ENCODE assay signal across 11 cellular contexts in genomic region chr19:34224996-34225658, GRCh38. TPM values are rescaled to one million over a fixed set of nuclear protein-coding genes. Genes with fewer than 3 reads are reported as not detected.
DNase-seq lines count a peak whose midpoint lies in the region; ATAC-seq and TF ChIP-seq lines count a peak whose summit lies in the region.
"Had no signal": no experiment of that assay in that cellular context is flagged by ENCODE, and none has a peak within 500 bp of the region (broad histone marks: within the 10 kb centered on the region; RNA-seq: fewer than 3 reads in every experiment).

No MANE protein-coding gene starts in this region.

- peaks cover 52% of the 10 kb centered on the region for H3K4me1 Mint-ChIP-seq in activated T-cell treated with anti-CD3 and anti-CD28 coated beads, Interleukin-2, amount 50 U/mL, for 24 hours (ENCODE audit: low read depth)
- no peaks in the 10 kb centered on the region for H3K4me1 Mint-ChIP-seq in endothelial cell (ENCODE audit: unreplicated experiment)
- peaks cover 23 to 48% of the 10 kb centered on the region in 2 donors for H3K4me1 Mint-ChIP-seq in stimulated activated naive B cell treated with anti-CD40 and anti-IgM and Interleukin-4, amounts not matched to agents 10 μg/mL and 1 μg/mL and 100 μg/mL, for 72 hours

- peak overlapping the region; percentile 74 for H3K27ac Mint-ChIP-seq in activated T-cell treated with anti-CD3 and anti-CD28 coated beads, Interleukin-2, amount 50 U/mL, for 24 hours
- H3K27ac Mint-ChIP-seq in endothelial cell (ENCODE audit: unreplicated experiment) = peak overlapping the region; percentile 28
- H3K27ac Mint-ChIP-seq in stimulated activated naive B cell treated with anti-CD40 and anti-IgM and Interleukin-4, amounts not matched to agents 10 μg/mL and 1 μg/mL and 100 μg/mL, for 72 hours = peak overlapping the region; percentile 56

- DNase-seq in activated T-cell treated with anti-CD3 and anti-CD28 coated beads, Interleukin-2, amount 50 U/mL, for 24 hours = no peak
- no peak for DNase-seq in activated T-cell treated with anti-CD3 and anti-CD28 coated beads, Interleukin-2, amount 50 U/mL, for 48 hours
- DNase-seq in SW480 (ENCODE audit: low spot score) (peak; percentile 39), endothelial cell (ENCODE audit: low spot score) (no peak), germinal center (ENCODE audit: low spot score) (no peak), middle frontal gyrus (ENCODE audit: extremely low spot score, low spot score) (no peak)
- DNase-seq in stimulated activated naive B cell treated with anti-CD40 and anti-IgM and Interleukin-4, amounts not matched to agents 10 μg/mL and 1 μg/mL and 100 μg/mL, for 72 hours = no peak
- no peak for DNase-seq in stimulated activated CD8-positive, alpha-beta memory T cell treated with anti-CD3 and anti-CD28 coated beads, Interleukin-4, amount 100 ng/mL, for 48 hours
- DNase-seq: left cardiac atrium, NCI-H1694, pancreas had no signal

- peaks cover 97% of the 10 kb centered on the region for H3K36me3 Mint-ChIP-seq in activated T-cell treated with anti-CD3 and anti-CD28 coated beads, Interleukin-2, amount 50 U/mL, for 24 hours (ENCODE audit: low read depth)
- peaks cover 59% of the 10 kb centered on the region for H3K36me3 Mint-ChIP-seq in endothelial cell (ENCODE audit: low read depth, unreplicated experiment)
- H3K36me3 Mint-ChIP-seq in stimulated activated naive B cell treated with anti-CD40 and anti-IgM and Interleukin-4, amounts not matched to agents 10 μg/mL and 1 μg/mL and 100 μg/mL, for 72 hours = peaks cover 60 to 61% of the 10 kb centered on the region in 2 donors

- no peak for TF ChIP-seq CTCF in endothelial cell (IDR thresholded peaks at IDR 0.05; ENCODE audit: unreplicated experiment)

- H3K9me3 Mint-ChIP-seq in activated T-cell treated with anti-CD3 and anti-CD28 coated beads, Interleukin-2, amount 50 U/mL, for 24 hours = no peaks in the 10 kb centered on the region
- H3K9me3 Mint-ChIP-seq in endothelial cell (ENCODE audit: unreplicated experiment) = no peaks in the 10 kb centered on the region
- H3K9me3 Mint-ChIP-seq in stimulated activated naive B cell treated with anti-CD40 and anti-IgM and Interleukin-4, amounts not matched to agents 10 μg/mL and 1 μg/mL and 100 μg/mL, for 72 hours = no peaks in the 10 kb centered on the region

- H3K4me3 Mint-ChIP-seq in activated T-cell treated with anti-CD3 and anti-CD28 coated beads, Interleukin-2, amount 50 U/mL, for 24 hours = peak overlapping the region; percentile 10
- H3K4me3 Mint-ChIP-seq in endothelial cell (ENCODE audit: unreplicated experiment) = peak overlapping the region; percentile 43
- peak overlapping the region; percentile 19 to 55 for H3K4me3 Mint-ChIP-seq in stimulated activated naive B cell treated with anti-CD40 and anti-IgM and Interleukin-4, amounts not matched to agents 10 μg/mL and 1 μg/mL and 100 μg/mL, for 72 hours

- peak; percentile 90 to 91 for ATAC-seq in stimulated activated naive B cell treated with anti-CD40 and anti-IgM and Interleukin-4, amounts not matched to agents 10 μg/mL and 1 μg/mL and 100 μg/mL, for 72 hours (replicated peaks)
- ATAC-seq: left cardiac atrium, pancreas had no signal

- no peaks in the 10 kb centered on the region for H3K27me3 Mint-ChIP-seq in activated T-cell treated with anti-CD3 and anti-CD28 coated beads, Interleukin-2, amount 50 U/mL, for 24 hours
- peaks cover 3% of the 10 kb centered on the region for H3K27me3 Mint-ChIP-seq in endothelial cell (ENCODE audit: unreplicated experiment)
- no peaks in the 10 kb centered on the region for H3K27me3 Mint-ChIP-seq in stimulated activated naive B cell treated with anti-CD40 and anti-IgM and Interleukin-4, amounts not matched to agents 10 μg/mL and 1 μg/mL and 100 μg/mL, for 72 hours

RNA-seq across cellular contexts. Expression of gene GARRE1, which starts 29.2 kb away (rescaled TPM):
- 49.0 TPM for total RNA-seq in endothelial cell (ENCODE audit: unreplicated experiment)

RNA-seq across cellular contexts. Expression of gene LSM14A, which starts 52.8 kb away (rescaled TPM):
- 137 TPM for total RNA-seq in endothelial cell (ENCODE audit: unreplicated experiment)
